In the genomic region with DNA sequence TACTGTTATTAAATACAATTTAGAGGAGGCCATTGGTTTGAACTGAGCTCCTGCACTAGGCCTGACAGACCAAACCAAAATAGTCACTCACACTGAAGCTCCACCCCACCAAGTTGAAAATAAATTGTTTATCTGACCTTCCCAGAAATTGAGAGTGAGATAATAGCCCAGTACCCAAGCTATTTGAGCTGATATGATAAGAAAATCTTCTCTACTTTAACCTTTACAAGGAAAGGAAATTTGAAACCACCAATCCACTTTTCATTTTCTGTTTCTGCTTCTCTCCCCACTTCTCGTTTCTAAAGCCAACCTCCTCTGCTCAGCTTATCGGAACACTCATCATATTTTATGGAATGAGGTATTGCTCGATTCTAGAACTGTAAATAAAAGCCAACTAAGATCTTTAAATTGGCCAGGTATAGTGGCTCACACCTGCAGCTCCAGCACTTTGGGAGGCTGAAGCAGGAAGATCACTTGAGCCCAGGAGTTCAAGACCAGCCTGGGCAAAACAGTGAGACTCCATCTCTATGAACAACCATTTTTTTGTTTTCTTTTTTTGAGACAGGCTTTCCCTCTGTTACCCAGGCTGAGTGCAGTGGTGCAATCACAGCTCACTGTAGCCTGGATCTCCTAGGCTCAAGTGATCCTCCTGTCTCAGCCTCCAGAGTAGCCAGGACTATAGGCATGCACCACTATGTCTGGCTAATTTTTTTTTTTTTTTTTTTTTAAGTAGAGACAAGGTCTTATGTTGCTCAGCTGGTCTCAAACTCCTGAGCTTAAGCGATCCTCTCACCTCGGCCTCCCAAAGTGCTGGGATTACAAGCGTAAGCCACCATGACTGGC, we compare ENCODE assay signal across 10 cellular contexts. TPM values are rescaled to one million over a fixed set of nuclear protein-coding genes. Genes with fewer than 3 reads are reported as not detected.
DNase-seq lines count a peak whose midpoint lies in the region; ATAC-seq, FAIRE-seq and TF ChIP-seq lines count a peak whose summit lies in the region.
"Had no signal": no experiment of that assay in that cellular context is flagged by ENCODE, and none has a peak within 500 bp of the region (broad histone marks: within the 10 kb centered on the region; RNA-seq: fewer than 3 reads in every experiment).

No MANE protein-coding gene starts in this region.

- ATAC-seq in CD4-positive, CD25-positive, alpha-beta regulatory T cell (ENCODE audit: low read depth in 2 of 2) = no peak
- peak; percentile 39 for ATAC-seq in GM18511 (IDR thresholded peaks at IDR 0.05; ENCODE audit: unreplicated experiment)
- ATAC-seq in GM19351 (IDR thresholded peaks at IDR 0.05; ENCODE audit: unreplicated experiment) = no peak

- peak in 1 of 3 donors; percentile 66 for DNase-seq in CD4-positive, CD25-positive, alpha-beta regulatory T cell
- peak; percentile 62 for DNase-seq in OCI-M2 (lab: John Stamatoyannopoulos, UW; ENCODE audit: unreplicated experiment)
- DNase-seq in erythroblast (lab: John Stamatoyannopoulos, UW) = peak; percentile 72 to 90
- no peak for DNase-seq in activated gamma-delta T cell (lab: John Stamatoyannopoulos, UW)
- no peak for DNase-seq in NAMALWA (ENCODE audit: low spot score)
- no peak for DNase-seq in HTR-8/SVneo (ENCODE audit: insufficient read length, low spot score)
- DNase-seq: NCI-H446, stomach had no signal

- no peaks in the 10 kb centered on the region for H3K27me3 Mint-ChIP-seq in CD4-positive, CD25-positive, alpha-beta regulatory T cell

- no peaks in the 10 kb centered on the region for H3K27me3 ChIP-seq in CD4-positive, CD25-positive, alpha-beta regulatory T cell (ENCODE audit: control insufficient read depth, insufficient read depth, low read length)
- H3K27me3 ChIP-seq: stomach had no signal

- H3K9me3 ChIP-seq in CD4-positive, CD25-positive, alpha-beta regulatory T cell (ENCODE audit: control insufficient read depth in 2 of 2, low read length in 2 of 2) = no peaks in the 10 kb centered on the region
- H3K9me3 ChIP-seq: stomach had no signal

- H3K4me3 Mint-ChIP-seq in CD4-positive, CD25-positive, alpha-beta regulatory T cell = peak overlapping the region; percentile 38 to 79 (median 50)

- peaks cover 40 to 67% (median 51%) of the 10 kb centered on the region in 4 donors for H3K4me1 Mint-ChIP-seq in CD4-positive, CD25-positive, alpha-beta regulatory T cell

- H3K36me3 ChIP-seq in CD4-positive, CD25-positive, alpha-beta regulatory T cell (ENCODE audit: control insufficient read depth, insufficient read depth, low read length) = no peaks in the 10 kb centered on the region
- H3K36me3 ChIP-seq: stomach had no signal

- peaks cover 3% of the 10 kb centered on the region for H3K36me3 Mint-ChIP-seq in CD4-positive, CD25-positive, alpha-beta regulatory T cell

- TF ChIP-seq POLR2A in erythroblast (IDR thresholded peaks at IDR 0.05; ENCODE audit: low read length) = no peak

- H3K9me3 Mint-ChIP-seq in CD4-positive, CD25-positive, alpha-beta regulatory T cell = peaks cover 0 to 2% (median 0%) of the 10 kb centered on the region in 7 donors

- peak overlapping the region; percentile 77 for H3K27ac ChIP-seq in CD4-positive, CD25-positive, alpha-beta regulatory T cell (ENCODE audit: insufficient read depth, low read length, poor library complexity, severe bottlenecking)

- no peak for FAIRE-seq in HTR-8/SVneo (lab: Jason Lieb, UNC)

- peaks cover 42% of the 10 kb centered on the region for H3K4me1 ChIP-seq in CD4-positive, CD25-positive, alpha-beta regulatory T cell (ENCODE audit: control insufficient read depth, insufficient read depth, low read length, poor library complexity, severe bottlenecking)

- peak overlapping the region; percentile 86 to 92 (median 86) for H3K27ac Mint-ChIP-seq in CD4-positive, CD25-positive, alpha-beta regulatory T cell

- H3K4me3 ChIP-seq in CD4-positive, CD25-positive, alpha-beta regulatory T cell (ENCODE audit: low read depth, low read length) = peak overlapping the region; percentile 57
- H3K4me3 ChIP-seq: stomach had no signal

RNA-seq across cellular contexts. Expression of a gene that starts 13.3 kb away (rescaled TPM):
- 46.8 TPM for total RNA-seq in CD4-positive, CD25-positive, alpha-beta regulatory T cell
- 10 to 100 TPM; 47.5 to 75.2 (median 51.4) TPM for polyA plus RNA-seq in CD4-positive, CD25-positive, alpha-beta regulatory T cell

RNA-seq across cellular contexts. Expression of a gene that starts 49.9 kb away (rescaled TPM):
- total RNA-seq in CD4-positive, CD25-positive, alpha-beta regulatory T cell = 124 TPM
- 10 to 100 TPM; 59.6 to 81.3 (median 69.9) TPM for polyA plus RNA-seq in CD4-positive, CD25-positive, alpha-beta regulatory T cell

Comparison
In these comparisons a context has a peak if more than half of its experiments do, and no peak if none do; other contexts are left out.
1. DNase-seq: peak in OCI-M2 (single experiment) and erythroblast (2 of 2); none in activated gamma-delta T cell (single experiment), NAMALWA (single experiment) and HTR-8/SVneo (single experiment).